ENCODE assay signal across 1 cellular context in the genomic region with DNA sequence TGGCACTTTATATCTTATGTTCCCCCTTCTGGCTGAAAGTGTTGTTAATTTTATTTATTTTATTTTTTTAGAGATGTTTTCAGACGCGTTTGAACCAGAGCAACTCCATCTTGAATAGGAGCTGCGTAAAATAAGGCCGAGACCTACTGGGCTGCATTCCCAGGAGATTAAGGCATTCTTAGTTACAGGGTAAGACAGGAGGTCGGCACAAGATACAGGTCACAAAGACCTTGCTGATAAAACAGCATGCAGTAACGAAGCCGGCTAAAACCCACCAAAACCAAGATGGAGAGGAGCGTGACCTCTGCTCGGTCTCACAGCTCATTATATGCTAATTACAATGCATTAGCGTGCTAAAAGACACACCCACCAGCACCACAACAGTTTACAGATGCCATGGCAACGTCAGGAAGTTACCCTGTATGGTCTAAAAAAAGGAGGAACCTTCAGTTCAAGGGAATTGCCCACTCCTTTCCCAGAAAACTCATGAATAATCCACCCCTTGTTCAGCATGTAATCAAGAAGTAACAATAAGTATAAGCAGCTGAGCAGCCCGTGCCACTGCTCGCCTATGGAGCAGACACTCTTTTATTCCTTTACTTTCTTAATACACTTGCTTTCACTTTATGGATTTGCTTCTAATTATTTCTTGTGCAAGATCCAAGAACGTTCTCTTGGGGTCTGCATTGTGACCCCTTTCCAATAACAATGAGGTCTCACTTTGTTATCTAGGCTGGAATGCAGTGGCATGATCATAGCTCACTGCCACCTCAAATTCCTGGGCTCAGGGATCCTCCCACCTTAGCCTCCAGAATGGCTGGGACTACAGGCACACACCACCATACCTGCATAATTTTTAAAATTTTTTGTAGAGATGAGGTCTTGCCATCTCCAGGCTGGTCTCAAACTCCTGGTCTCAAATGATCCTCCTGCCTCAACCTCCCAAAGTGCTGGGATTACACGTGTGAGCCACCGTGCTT.
TF ChIP-seq lines count a peak whose summit lies in the region.

No MANE protein-coding gene starts in this region.

TF ChIP-seq in K562, 482 proteins besides CTCF, POLR2A, EP300 and RAD21 (continued from another document):
- TF ChIP-seq, protein P1, sequence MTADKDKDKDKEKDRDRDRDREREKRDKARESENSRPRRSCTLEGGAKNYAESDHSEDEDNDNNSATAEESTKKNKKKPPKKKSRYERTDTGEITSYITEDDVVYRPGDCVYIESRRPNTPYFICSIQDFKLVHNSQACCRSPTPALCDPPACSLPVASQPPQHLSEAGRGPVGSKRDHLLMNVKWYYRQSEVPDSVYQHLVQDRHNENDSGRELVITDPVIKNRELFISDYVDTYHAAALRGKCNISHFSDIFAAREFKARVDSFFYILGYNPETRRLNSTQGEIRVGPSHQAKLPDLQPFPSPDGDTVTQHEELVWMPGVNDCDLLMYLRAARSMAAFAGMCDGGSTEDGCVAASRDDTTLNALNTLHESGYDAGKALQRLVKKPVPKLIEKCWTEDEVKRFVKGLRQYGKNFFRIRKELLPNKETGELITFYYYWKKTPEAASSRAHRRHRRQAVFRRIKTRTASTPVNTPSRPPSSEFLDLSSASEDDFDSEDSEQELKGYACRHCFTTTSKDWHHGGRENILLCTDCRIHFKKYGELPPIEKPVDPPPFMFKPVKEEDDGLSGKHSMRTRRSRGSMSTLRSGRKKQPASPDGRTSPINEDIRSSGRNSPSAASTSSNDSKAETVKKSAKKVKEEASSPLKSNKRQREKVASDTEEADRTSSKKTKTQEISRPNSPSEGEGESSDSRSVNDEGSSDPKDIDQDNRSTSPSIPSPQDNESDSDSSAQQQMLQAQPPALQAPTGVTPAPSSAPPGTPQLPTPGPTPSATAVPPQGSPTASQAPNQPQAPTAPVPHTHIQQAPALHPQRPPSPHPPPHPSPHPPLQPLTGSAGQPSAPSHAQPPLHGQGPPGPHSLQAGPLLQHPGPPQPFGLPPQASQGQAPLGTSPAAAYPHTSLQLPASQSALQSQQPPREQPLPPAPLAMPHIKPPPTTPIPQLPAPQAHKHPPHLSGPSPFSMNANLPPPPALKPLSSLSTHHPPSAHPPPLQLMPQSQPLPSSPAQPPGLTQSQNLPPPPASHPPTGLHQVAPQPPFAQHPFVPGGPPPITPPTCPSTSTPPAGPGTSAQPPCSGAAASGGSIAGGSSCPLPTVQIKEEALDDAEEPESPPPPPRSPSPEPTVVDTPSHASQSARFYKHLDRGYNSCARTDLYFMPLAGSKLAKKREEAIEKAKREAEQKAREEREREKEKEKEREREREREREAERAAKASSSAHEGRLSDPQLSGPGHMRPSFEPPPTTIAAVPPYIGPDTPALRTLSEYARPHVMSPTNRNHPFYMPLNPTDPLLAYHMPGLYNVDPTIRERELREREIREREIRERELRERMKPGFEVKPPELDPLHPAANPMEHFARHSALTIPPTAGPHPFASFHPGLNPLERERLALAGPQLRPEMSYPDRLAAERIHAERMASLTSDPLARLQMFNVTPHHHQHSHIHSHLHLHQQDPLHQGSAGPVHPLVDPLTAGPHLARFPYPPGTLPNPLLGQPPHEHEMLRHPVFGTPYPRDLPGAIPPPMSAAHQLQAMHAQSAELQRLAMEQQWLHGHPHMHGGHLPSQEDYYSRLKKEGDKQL (CRISPR knock-in tag; IDR thresholded peaks at IDR 0.05; ENCODE audit: borderline replicate concordance) = no peak
- TF ChIP-seq, protein P2, sequence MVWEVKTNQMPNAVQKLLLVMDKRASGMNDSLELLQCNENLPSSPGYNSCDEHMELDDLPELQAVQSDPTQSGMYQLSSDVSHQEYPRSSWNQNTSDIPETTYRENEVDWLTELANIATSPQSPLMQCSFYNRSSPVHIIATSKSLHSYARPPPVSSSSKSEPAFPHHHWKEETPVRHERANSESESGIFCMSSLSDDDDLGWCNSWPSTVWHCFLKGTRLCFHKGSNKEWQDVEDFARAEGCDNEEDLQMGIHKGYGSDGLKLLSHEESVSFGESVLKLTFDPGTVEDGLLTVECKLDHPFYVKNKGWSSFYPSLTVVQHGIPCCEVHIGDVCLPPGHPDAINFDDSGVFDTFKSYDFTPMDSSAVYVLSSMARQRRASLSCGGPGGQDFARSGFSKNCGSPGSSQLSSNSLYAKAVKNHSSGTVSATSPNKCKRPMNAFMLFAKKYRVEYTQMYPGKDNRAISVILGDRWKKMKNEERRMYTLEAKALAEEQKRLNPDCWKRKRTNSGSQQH (CRISPR knock-in tag; IDR thresholded peaks at IDR 0.05) = no peak
- TF ChIP-seq HDAC6 (IDR thresholded peaks at IDR 0.05; ENCODE audit: low read depth, low read length) (no peak), IFI16 (CRISPR knock-in tag; IDR thresholded peaks at IDR 0.05) (no peak), RBM15 (IDR thresholded peaks at IDR 0.05; ENCODE audit: insufficient read depth, low read length) (no peak), ZNF57 (CRISPR knock-in tag; IDR thresholded peaks at IDR 0.05) (no peak), MYBL2 (IDR thresholded peaks at IDR 0.05; ENCODE audit: low read depth) (no peak), MYBL2 (CRISPR knock-in tag; IDR thresholded peaks at IDR 0.05; ENCODE audit: borderline replicate concordance) (no peak), ETV6 (IDR thresholded peaks at IDR 0.05; ENCODE audit: borderline replicate concordance in 1 of 2, low read depth in 2 of 2, low read length in 1 of 2) (no peak), ETV6 (CRISPR knock-in tag; IDR thresholded peaks at IDR 0.05; ENCODE audit: borderline replicate concordance) (no peak), KLF16 (IDR thresholded peaks at IDR 0.05) (no peak), ZNF175 (CRISPR knock-in tag; IDR thresholded peaks at IDR 0.05; ENCODE audit: low read depth) (peak; percentile 98), PTTG1 (tag; IDR thresholded peaks at IDR 0.05; ENCODE audit: low read depth) (peak; percentile 86; the same call in 1 of the 2 replicates), CC2D1A (IDR thresholded peaks at IDR 0.05) (no peak), MBD2 (IDR thresholded peaks at IDR 0.05; ENCODE audit: borderline replicate concordance, low read depth) (no peak), MED1 (CRISPR knock-in tag; IDR thresholded peaks at IDR 0.05; ENCODE audit: borderline replicate concordance) (no peak), ZNF41 (CRISPR knock-in tag; conservative IDR thresholded peaks at IDR 0.05) (no peak; the same call in 1 of the 2 replicates), CBFA2T2 (conservative IDR thresholded peaks at IDR 0.05) (no peak), HDAC8 (tag; IDR thresholded peaks at IDR 0.05) (0 out of 2 replicates have a peak, but pooled peaks have one; percentile 37), XRCC5 (IDR thresholded peaks at IDR 0.05; ENCODE audit: low read depth, low read length) (no peak), ZNF551 (CRISPR knock-in tag; IDR thresholded peaks at IDR 0.05) (no peak), CBX3 (IDR thresholded peaks at IDR 0.05; ENCODE audit: borderline replicate concordance in 1 of 2, low read length in 2 of 2) (no peak), L3MBTL2 (IDR thresholded peaks at IDR 0.05) (no peak)
- TF ChIP-seq, protein P3, sequence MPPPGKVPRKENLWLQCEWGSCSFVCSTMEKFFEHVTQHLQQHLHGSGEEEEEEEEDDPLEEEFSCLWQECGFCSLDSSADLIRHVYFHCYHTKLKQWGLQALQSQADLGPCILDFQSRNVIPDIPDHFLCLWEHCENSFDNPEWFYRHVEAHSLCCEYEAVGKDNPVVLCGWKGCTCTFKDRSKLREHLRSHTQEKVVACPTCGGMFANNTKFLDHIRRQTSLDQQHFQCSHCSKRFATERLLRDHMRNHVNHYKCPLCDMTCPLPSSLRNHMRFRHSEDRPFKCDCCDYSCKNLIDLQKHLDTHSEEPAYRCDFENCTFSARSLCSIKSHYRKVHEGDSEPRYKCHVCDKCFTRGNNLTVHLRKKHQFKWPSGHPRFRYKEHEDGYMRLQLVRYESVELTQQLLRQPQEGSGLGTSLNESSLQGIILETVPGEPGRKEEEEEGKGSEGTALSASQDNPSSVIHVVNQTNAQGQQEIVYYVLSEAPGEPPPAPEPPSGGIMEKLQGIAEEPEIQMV (tag; conservative IDR thresholded peaks at IDR 0.05; ENCODE audit: low read depth) = 0 out of 2 replicates have a peak, but pooled peaks have one; percentile 32
- TF ChIP-seq, protein P4, sequence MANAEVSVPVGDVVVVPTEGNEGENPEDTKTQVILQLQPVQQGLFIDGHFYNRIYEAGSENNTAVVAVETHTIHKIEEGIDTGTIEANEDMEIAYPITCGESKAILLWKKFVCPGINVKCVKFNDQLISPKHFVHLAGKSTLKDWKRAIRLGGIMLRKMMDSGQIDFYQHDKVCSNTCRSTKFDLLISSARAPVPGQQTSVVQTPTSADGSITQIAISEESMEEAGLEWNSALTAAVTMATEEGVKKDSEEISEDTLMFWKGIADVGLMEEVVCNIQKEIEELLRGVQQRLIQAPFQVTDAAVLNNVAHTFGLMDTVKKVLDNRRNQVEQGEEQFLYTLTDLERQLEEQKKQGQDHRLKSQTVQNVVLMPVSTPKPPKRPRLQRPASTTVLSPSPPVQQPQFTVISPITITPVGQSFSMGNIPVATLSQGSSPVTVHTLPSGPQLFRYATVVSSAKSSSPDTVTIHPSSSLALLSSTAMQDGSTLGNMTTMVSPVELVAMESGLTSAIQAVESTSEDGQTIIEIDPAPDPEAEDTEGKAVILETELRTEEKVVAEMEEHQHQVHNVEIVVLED (CRISPR knock-in tag; IDR thresholded peaks at IDR 0.05) = no peak; the same call in 1 of the 2 replicates
- TF ChIP-seq, protein P5, sequence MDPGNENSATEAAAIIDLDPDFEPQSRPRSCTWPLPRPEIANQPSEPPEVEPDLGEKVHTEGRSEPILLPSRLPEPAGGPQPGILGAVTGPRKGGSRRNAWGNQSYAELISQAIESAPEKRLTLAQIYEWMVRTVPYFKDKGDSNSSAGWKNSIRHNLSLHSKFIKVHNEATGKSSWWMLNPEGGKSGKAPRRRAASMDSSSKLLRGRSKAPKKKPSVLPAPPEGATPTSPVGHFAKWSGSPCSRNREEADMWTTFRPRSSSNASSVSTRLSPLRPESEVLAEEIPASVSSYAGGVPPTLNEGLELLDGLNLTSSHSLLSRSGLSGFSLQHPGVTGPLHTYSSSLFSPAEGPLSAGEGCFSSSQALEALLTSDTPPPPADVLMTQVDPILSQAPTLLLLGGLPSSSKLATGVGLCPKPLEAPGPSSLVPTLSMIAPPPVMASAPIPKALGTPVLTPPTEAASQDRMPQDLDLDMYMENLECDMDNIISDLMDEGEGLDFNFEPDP (CRISPR knock-in tag; IDR thresholded peaks at IDR 0.05) = peak; percentile 46; the same call in 1 of the 2 replicates
- TF ChIP-seq, protein P6, sequence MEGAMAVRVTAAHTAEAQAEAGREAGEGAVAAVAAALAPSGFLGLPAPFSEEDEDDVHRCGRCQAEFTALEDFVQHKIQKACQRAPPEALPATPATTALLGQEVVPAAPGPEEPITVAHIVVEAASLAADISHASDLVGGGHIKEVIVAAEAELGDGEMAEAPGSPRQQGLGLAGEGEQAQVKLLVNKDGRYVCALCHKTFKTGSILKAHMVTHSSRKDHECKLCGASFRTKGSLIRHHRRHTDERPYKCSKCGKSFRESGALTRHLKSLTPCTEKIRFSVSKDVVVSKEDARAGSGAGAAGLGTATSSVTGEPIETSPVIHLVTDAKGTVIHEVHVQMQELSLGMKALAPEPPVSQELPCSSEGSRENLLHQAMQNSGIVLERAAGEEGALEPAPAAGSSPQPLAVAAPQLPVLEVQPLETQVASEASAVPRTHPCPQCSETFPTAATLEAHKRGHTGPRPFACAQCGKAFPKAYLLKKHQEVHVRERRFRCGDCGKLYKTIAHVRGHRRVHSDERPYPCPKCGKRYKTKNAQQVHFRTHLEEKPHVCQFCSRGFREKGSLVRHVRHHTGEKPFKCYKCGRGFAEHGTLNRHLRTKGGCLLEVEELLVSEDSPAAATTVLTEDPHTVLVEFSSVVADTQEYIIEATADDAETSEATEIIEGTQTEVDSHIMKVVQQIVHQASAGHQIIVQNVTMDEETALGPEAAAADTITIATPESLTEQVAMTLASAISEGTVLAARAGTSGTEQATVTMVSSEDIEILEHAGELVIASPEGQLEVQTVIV (CRISPR knock-in tag; IDR thresholded peaks at IDR 0.05; ENCODE audit: borderline replicate concordance) = no peak
- TF ChIP-seq, protein P7, sequence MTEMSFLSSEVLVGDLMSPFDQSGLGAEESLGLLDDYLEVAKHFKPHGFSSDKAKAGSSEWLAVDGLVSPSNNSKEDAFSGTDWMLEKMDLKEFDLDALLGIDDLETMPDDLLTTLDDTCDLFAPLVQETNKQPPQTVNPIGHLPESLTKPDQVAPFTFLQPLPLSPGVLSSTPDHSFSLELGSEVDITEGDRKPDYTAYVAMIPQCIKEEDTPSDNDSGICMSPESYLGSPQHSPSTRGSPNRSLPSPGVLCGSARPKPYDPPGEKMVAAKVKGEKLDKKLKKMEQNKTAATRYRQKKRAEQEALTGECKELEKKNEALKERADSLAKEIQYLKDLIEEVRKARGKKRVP (CRISPR knock-in tag; IDR thresholded peaks at IDR 0.05) = peak; percentile 70
